Comparison of ENCODE assay signal across 20 cellular contexts in the genomic region with DNA sequence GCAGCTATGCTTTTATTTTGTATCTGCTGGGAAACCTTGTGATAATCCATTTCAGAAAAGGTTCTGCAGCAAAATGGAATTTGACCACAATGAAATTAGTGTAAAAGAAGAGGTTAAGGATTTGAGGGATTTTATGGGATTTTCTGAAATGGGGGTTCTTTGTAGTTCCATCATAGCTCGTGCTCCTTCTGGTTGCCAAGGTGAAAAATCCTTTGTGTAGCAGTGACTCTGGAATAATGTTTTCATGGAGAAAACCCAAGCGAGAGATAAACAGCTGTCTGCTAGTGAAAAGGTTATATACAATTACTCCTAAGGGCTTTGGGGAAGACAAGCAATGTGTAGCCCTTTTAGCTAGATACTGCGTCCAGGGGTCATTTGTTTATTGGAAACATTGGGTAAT.
"Had no signal": no experiment of that assay in that cellular context is flagged by ENCODE, and none has a peak within 500 bp of the region (broad histone marks: within the 10 kb centered on the region; RNA-seq: fewer than 3 reads in every experiment).

No MANE protein-coding gene starts in this region.

- ATAC-seq: esophagus mucosa, gastrocnemius medialis, heart right ventricle, left cardiac atrium, left lung, left ventricle myocardium superior, lower lobe of right lung, mucosa of descending colon had no signal

- H3K4me1 ChIP-seq: gastrocnemius medialis, heart right ventricle, left lung, lower lobe of right lung had no signal

- H3K9me3 ChIP-seq: esophagus squamous epithelium, gastrocnemius medialis, left lung, lower lobe of right lung, mucosa of descending colon had no signal

- H3K27me3 ChIP-seq: dorsolateral prefrontal cortex, esophagus squamous epithelium, gastrocnemius medialis, heart right ventricle, left lung had no signal

- H3K27ac ChIP-seq: coronary artery, dorsolateral prefrontal cortex, esophagus squamous epithelium, gastrocnemius medialis, heart right ventricle, left lung, lower lobe of right lung had no signal

- DNase-seq: dermis blood vessel endothelial cell; dorsolateral prefrontal cortex; effector CD4-positive, alpha-beta T cell; effector memory CD4-positive, alpha-beta T cell; esophagus squamous epithelium; foreskin fibroblast; foreskin melanocyte; gastrocnemius medialis; glutamatergic neuron; head of caudate nucleus; heart right ventricle; hippocampal formation; left cardiac atrium; left lung; left ventricle myocardium superior; lower lobe of right lung; mesenchymal stem cell; mucosa of descending colon had no signal

- H3K4me3 ChIP-seq: coronary artery, dorsolateral prefrontal cortex, esophagus squamous epithelium, gastrocnemius medialis, heart right ventricle, left lung, lower lobe of right lung, mucosa of descending colon had no signal

- H3K36me3 ChIP-seq: esophagus squamous epithelium, gastrocnemius medialis, heart right ventricle, left lung, lower lobe of right lung had no signal
